In the genomic region with DNA sequence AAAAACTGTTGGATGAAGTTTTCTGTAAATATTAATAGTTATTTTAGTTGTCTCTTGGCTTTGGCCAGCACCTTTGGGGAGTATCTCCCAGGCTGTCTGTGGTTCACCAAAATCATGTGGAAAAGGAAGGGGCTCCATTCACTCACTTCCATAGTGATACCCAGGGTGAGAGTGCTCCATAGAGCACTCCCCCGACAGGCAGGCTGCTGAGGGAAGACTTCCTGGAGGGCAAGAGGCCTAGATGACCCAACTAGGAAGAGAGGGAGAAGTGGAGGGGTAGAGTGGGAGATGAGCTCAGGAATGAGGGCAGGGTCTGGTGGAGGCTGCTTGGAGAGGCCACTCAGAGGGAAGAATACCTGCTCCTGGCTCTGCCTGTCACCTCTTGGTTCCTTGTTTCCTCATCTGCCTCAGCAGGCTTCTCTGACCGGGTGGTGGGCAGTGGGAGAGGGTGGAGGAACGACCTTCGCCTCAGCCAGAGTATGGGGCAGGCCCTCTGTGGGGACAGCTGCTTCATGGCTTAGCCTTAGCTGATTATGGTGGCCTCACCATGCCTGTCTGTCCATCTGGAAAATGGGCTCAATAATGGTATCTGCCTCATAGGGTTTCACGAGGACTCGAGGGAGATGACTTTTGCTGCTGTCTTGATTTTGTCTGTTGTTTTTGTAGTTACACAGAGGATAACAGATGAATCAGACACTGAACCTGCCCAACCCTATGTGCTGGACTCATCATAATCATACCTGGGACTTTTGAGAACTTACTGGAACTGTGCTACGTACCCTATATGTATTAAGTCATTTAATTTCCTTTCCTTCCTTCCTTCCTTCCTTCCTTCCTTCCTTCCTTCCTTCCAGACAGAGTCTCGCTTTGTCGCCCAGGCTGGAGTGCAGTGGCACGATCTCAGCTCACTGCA, we compare ENCODE assay signal across 16 cellular contexts. TPM values are rescaled to one million over a fixed set of nuclear protein-coding genes. Genes with fewer than 3 reads are reported as not detected.
"Had no signal": no experiment of that assay in that cellular context is flagged by ENCODE, and none has a peak within 500 bp of the region (broad histone marks: within the 10 kb centered on the region; RNA-seq: fewer than 3 reads in every experiment).

No MANE protein-coding gene starts in this region.

- H3K4me1 ChIP-seq: prostate gland, thyroid gland, uterus had no signal

- H3K27me3 Mint-ChIP-seq: activated CD4-positive, alpha-beta T cell treated with anti-CD3 and anti-CD28 coated beads, Interleukin-2, amount 10 ng/mL, durations not matched to agents 24 days and 14 days; naive thymus-derived CD4-positive, alpha-beta T cell had no signal

- H3K27ac ChIP-seq: coronary artery, prostate gland, thyroid gland, uterus had no signal

- H3K36me3 ChIP-seq: prostate gland, thyroid gland, uterus had no signal

- H3K27ac Mint-ChIP-seq: activated CD4-positive, alpha-beta T cell treated with anti-CD3 and anti-CD28 coated beads, Interleukin-2, amount 10 ng/mL, durations not matched to agents 24 days and 14 days; activated naive CD4-positive, alpha-beta T cell treated with anti-CD3 and anti-CD28 coated beads for 36 hours had no signal

- H3K27me3 ChIP-seq: thyroid gland, uterus had no signal

- H3K9me3 ChIP-seq: prostate gland, thyroid gland, uterus had no signal

- DNase-seq: activated CD4-positive, alpha-beta T cell treated with anti-CD3 and anti-CD28 coated beads, Interleukin-2, amount 10 ng/mL, durations not matched to agents 24 days and 14 days; activated CD8-positive, alpha-beta memory T cell treated with anti-CD3 and anti-CD28 coated beads for 24 hours; activated naive CD4-positive, alpha-beta T cell treated with anti-CD3 and anti-CD28 coated beads for 36 hours; caudate nucleus; effector CD4-positive, alpha-beta T cell; hypothalamus; naive thymus-derived CD4-positive, alpha-beta T cell; occipital lobe; stimulated activated CD4-positive, alpha-beta T cell treated with anti-CD3 and anti-CD28 coated beads, Interleukin-12 subunit alpha, Interleukin-12 subunit beta, amount 100 ng/mL, for 4 hours; thyroid gland; uterus had no signal

- H3K9me3 Mint-ChIP-seq: activated CD4-positive, alpha-beta T cell treated with anti-CD3 and anti-CD28 coated beads, Interleukin-2, amount 10 ng/mL, durations not matched to agents 24 days and 14 days; activated naive CD4-positive, alpha-beta T cell treated with anti-CD3 and anti-CD28 coated beads for 36 hours; naive thymus-derived CD4-positive, alpha-beta T cell had no signal

- H3K4me3 ChIP-seq: coronary artery, prostate gland, thyroid gland, uterus had no signal

- H3K4me3 Mint-ChIP-seq: activated CD4-positive, alpha-beta T cell treated with anti-CD3 and anti-CD28 coated beads, Interleukin-2, amount 10 ng/mL, durations not matched to agents 24 days and 14 days; activated naive CD4-positive, alpha-beta T cell treated with anti-CD3 and anti-CD28 coated beads for 36 hours; naive thymus-derived CD4-positive, alpha-beta T cell; WTC11 had no signal

- ATAC-seq: naive thymus-derived CD4-positive, alpha-beta T cell; sciatic nerve had no signal

- FAIRE-seq: astrocyte had no signal

RNA-seq across cellular contexts. Expression of a gene that starts 46.7 kb away (rescaled TPM):
- polyA plus RNA-seq: naive thymus-derived CD4-positive, alpha-beta T cell had no signal
